Comparison of ENCODE assay signal across 25 cellular contexts in the genomic region with DNA sequence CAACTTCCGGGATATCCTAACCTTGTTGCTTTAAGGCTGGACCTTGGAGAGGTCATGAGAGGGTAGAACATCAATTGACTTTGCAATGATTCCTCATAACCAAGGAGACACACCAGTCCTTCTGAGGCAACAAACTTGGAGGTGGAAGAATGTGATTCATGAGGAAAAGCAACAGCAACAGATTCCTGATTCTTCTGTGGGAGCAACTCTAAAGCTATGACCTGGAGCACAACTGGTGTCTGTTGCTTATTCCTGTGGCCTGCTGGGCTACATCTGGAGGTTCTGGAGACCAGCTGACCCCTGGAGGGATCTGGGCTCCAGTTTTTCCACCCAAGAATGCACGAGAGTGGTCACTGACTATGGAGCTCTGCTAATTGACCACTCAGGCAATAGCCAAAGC.
"Had no signal": no experiment of that assay in that cellular context is flagged by ENCODE, and none has a peak within 500 bp of the region (broad histone marks: within the 10 kb centered on the region; RNA-seq: fewer than 3 reads in every experiment).

No MANE protein-coding gene starts in this region.

- H3K4me1 Mint-ChIP-seq: activated CD4-positive, alpha-beta T cell treated with anti-CD3 and anti-CD28 coated beads for 36 hours; stimulated activated effector memory CD8-positive, alpha-beta T cell treated with anti-CD3 and anti-CD28 coated beads, Interleukin-12 subunit alpha, Interleukin-12 subunit beta, amount 100 ng/mL, for 72 hours had no signal

- H3K9me3 Mint-ChIP-seq: activated CD8-positive, alpha-beta T cell treated with anti-CD3 and anti-CD28 coated beads for 36 hours; activated naive CD8-positive, alpha-beta T cell treated with anti-CD3 and anti-CD28 coated beads, Interleukin-2, amount 10 ng/mL, durations not matched to agents 7 days and 5 days; activated T-helper 2 cell treated with anti-CD3 and anti-CD28 coated beads, Interferon-gamma antibody, Interleukin-2, Interleukin-4, amounts not matched to agents 10 μg/mL and 5 μg/mL and 100 μg/mL, durations not matched to agents 14 hours and 24 hours and 36 hours; stimulated activated effector memory CD8-positive, alpha-beta T cell treated with anti-CD3 and anti-CD28 coated beads, Interleukin-12 subunit alpha, Interleukin-12 subunit beta, amount 100 ng/mL, for 72 hours had no signal

- ATAC-seq: activated CD4-positive, alpha-beta T cell treated with anti-CD3 and anti-CD28 coated beads for 36 hours; activated CD8-positive, alpha-beta T cell treated with anti-CD3 and anti-CD28 coated beads for 36 hours; esophagus mucosa; stimulated activated effector memory CD8-positive, alpha-beta T cell treated with anti-CD3 and anti-CD28 coated beads, Interleukin-12 subunit alpha, Interleukin-12 subunit beta, amount 100 ng/mL, for 72 hours had no signal

- H3K27ac ChIP-seq: skin epidermis, stomach, testis, upper lobe of left lung had no signal

- H3K36me3 Mint-ChIP-seq: activated naive CD8-positive, alpha-beta T cell treated with anti-CD3 and anti-CD28 coated beads, Interleukin-2, amount 10 ng/mL, durations not matched to agents 7 days and 5 days; stimulated activated effector memory CD8-positive, alpha-beta T cell treated with anti-CD3 and anti-CD28 coated beads, Interleukin-12 subunit alpha, Interleukin-12 subunit beta, amount 100 ng/mL, for 72 hours had no signal

- H3K4me3 ChIP-seq: skin epidermis, stomach, testis, upper lobe of left lung had no signal

- H3K27me3 ChIP-seq: testis, upper lobe of left lung had no signal

- H3K4me3 Mint-ChIP-seq: activated CD4-positive, alpha-beta T cell treated with anti-CD3 and anti-CD28 coated beads for 36 hours; activated CD8-positive, alpha-beta T cell treated with anti-CD3 and anti-CD28 coated beads for 36 hours; activated naive CD8-positive, alpha-beta T cell treated with anti-CD3 and anti-CD28 coated beads, Interleukin-2, amount 10 ng/mL, durations not matched to agents 7 days and 5 days; nephron; stimulated activated effector memory CD8-positive, alpha-beta T cell treated with anti-CD3 and anti-CD28 coated beads, Interleukin-12 subunit alpha, Interleukin-12 subunit beta, amount 100 ng/mL, for 72 hours; WTC11 had no signal

- H3K9me3 ChIP-seq: testis, upper lobe of left lung had no signal

- DNase-seq: activated CD4-positive, alpha-beta T cell treated with anti-CD3 and anti-CD28 coated beads for 36 hours; activated CD8-positive, alpha-beta T cell treated with anti-CD3 and anti-CD28 coated beads for 36 hours; activated naive CD4-positive, alpha-beta T cell treated with Interleukin-2 at 50 U/mL for 16 hours; activated naive CD8-positive, alpha-beta T cell treated with anti-CD3 and anti-CD28 coated beads, Interleukin-2, amount 10 ng/mL, durations not matched to agents 7 days and 5 days; activated T-cell treated with anti-CD3 and anti-CD28 coated beads, Interleukin-2, amount 50 U/mL, for 1 hour; amygdala; cerebellar nuclear complex; effector CD8-positive, alpha-beta T cell; hypothalamus; islet precursor cell; midbrain; posterior cingulate gyrus; retina; stimulated activated CD4-positive, alpha-beta T cell treated with anti-CD3 and anti-CD28 coated beads, Interleukin-15, amount 100 ng/mL, for 24 hours; stimulated activated CD4-positive, alpha-beta T cell treated with anti-CD3 and anti-CD28 coated beads, Interleukin-4, amount 100 ng/mL, for 1 hour; stomach; SW 1271; testis; upper lobe of left lung had no signal

- H3K36me3 ChIP-seq: stomach, upper lobe of left lung had no signal

- H3K27ac Mint-ChIP-seq: activated CD4-positive, alpha-beta T cell treated with anti-CD3 and anti-CD28 coated beads for 36 hours; activated CD8-positive, alpha-beta T cell treated with anti-CD3 and anti-CD28 coated beads for 36 hours; activated naive CD8-positive, alpha-beta T cell treated with anti-CD3 and anti-CD28 coated beads, Interleukin-2, amount 10 ng/mL, durations not matched to agents 7 days and 5 days; activated T-helper 2 cell treated with anti-CD3 and anti-CD28 coated beads, Interferon-gamma antibody, Interleukin-2, Interleukin-4, amounts not matched to agents 10 μg/mL and 5 μg/mL and 100 μg/mL, durations not matched to agents 14 hours and 24 hours and 36 hours; nephron; stimulated activated effector memory CD8-positive, alpha-beta T cell treated with anti-CD3 and anti-CD28 coated beads, Interleukin-12 subunit alpha, Interleukin-12 subunit beta, amount 100 ng/mL, for 72 hours; WTC11 had no signal
